12 cellular contexts compared by ENCODE assay signal in the genomic region with DNA sequence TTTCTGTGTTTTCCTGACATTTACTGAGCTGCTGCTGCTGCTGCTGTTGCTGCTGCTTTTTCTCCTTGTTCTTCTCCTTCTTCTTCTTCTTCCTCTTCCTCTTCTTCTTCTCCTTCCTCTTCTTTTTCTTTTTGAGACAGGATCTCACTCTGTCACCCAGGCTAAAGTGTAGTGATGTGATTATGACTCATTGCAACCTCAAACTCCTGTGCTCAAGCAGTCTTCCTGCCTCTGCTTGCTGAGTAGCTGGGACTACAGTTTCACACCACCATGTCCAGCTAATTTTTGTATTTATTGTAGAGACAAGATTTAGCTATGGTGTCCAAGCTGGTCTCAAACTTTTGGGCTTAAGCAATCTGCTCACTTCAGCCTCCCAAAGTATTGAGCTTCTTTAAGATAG.
DNase-seq lines count a peak whose midpoint lies in the region; ATAC-seq and TF ChIP-seq lines count a peak whose summit lies in the region.
"Had no signal": no experiment of that assay in that cellular context is flagged by ENCODE, and none has a peak within 500 bp of the region (broad histone marks: within the 10 kb centered on the region; RNA-seq: fewer than 3 reads in every experiment).

No MANE protein-coding gene starts in this region.

- H3K27me3 ChIP-seq in brain microvascular endothelial cell (replicated peaks): no peaks in the 10 kb centered on the region
- H3K27me3 ChIP-seq: thyroid gland had no signal

- no peak for TF ChIP-seq CTCF in brain microvascular endothelial cell (IDR thresholded peaks at IDR 0.05; ENCODE audit: low read depth, low read length, missing control alignments)

- DNase-seq in A172 (ENCODE audit: low spot score) (peak; percentile 65), HS-5 (ENCODE audit: low read depth) (peak; percentile 43), brain microvascular endothelial cell (peak; percentile 75), hepatic stellate cell (ENCODE audit: low spot score) (no peak)
- DNase-seq: activated CD4-positive, alpha-beta memory T cell treated with anti-CD3 and anti-CD28 coated beads, Interleukin-2, amount 10 ng/mL, durations not matched to agents 7 days and 5 days; CD8-positive, alpha-beta memory T cell; lower lobe of right lung; thyroid gland had no signal

- no peak overlapping the region for H3K4me3 ChIP-seq in brain microvascular endothelial cell (ENCODE audit: low read depth, low read length)
- H3K4me3 ChIP-seq: lower lobe of right lung, thyroid gland had no signal

- peak; percentile 48 for ATAC-seq in GM19043 (IDR thresholded peaks at IDR 0.05; ENCODE audit: low read depth, unreplicated experiment)
- ATAC-seq in HG03045 (IDR thresholded peaks at IDR 0.05; ENCODE audit: unreplicated experiment): no peak
- ATAC-seq in GM19328 (IDR thresholded peaks at IDR 0.05; ENCODE audit: unreplicated experiment): no peak
- ATAC-seq in HG03460 (IDR thresholded peaks at IDR 0.05; ENCODE audit: unreplicated experiment): no peak
- ATAC-seq: lower lobe of right lung had no signal

- peak overlapping the region; percentile 28 for H3K27ac ChIP-seq in brain microvascular endothelial cell
- H3K27ac ChIP-seq: lower lobe of right lung, thyroid gland had no signal

- no peaks in the 10 kb centered on the region for H3K36me3 ChIP-seq in brain microvascular endothelial cell (replicated peaks)
- H3K36me3 ChIP-seq: lower lobe of right lung, thyroid gland had no signal

- in situ Hi-C loops in brain microvascular endothelial cell (cut with HindIII; ENCODE audit: low pct_ligation_motif_present, low sequenced_read_pairs): no loop called here
